In genomic region chr1:224356685-224357625, GRCh38 we compare ENCODE assay signal across 8 cellular contexts. TPM values are rescaled to one million over a fixed set of nuclear protein-coding genes. Genes with fewer than 3 reads are reported as not detected.
DNase-seq lines count a peak whose midpoint lies in the region; ATAC-seq and TF ChIP-seq lines count a peak whose summit lies in the region.

CNIH4 (plus strand) TSS chr1:224356879; CDS start chr1:224356925, 46 bp downstream.

- H3K27me3 ChIP-seq in right cardiac atrium (ENCODE audit: control insufficient read depth, insufficient read depth) (no peaks in the 10 kb centered on the region), uterus (no peaks in the 10 kb centered on the region)

- DNase-seq in NCI-H187 (lab: John Stamatoyannopoulos, UW), result peak; percentile 49 to 77
- peak; percentile 30 to 96 (median 86) for DNase-seq in anterior cingulate cortex (lab: John Stamatoyannopoulos, UW)
- DNase-seq in right cardiac atrium, result peak; percentile 92 to 96 (median 96)
- peak; percentile 87 for DNase-seq in pulmonary artery endothelial cell (ENCODE audit: low read depth, low spot score)
- peak; percentile 84 to 92 for DNase-seq in uterus

- intact Hi-C loops in T-helper 2 cell treated with Interferon-gamma antibody and Interleukin-4, amounts not matched to agents 100 ng/mL and 5 ng/mL, for 36 hours (cut with micrococcal nuclease), result loop anchor here (1.0 to 2.0 kb wide), 6 partner anchors 23 to 364 kb away; partner anchors contain the start of genes DEGS1 and FBXO28
- intact Hi-C loops in right cardiac atrium (cut with DNase I), result no loop called here
- intact Hi-C loops in uterus (cut with DNase I; ENCODE audit: low total_unique reads), result no loop called here

- WGBS in right cardiac atrium, result under 1% methylated on average over 78 of the region's 78 CpGs

- TF ChIP-seq CTCF in uterus (IDR thresholded peaks at IDR 0.05), result peak in 1 of 4 experiments; percentile 6

- no peaks in the 10 kb centered on the region for H3K36me3 ChIP-seq in uterus

- TF ChIP-seq POLR2A in uterus (IDR thresholded peaks at IDR 0.05), result peak; percentile 73 to 81

- ATAC-seq in GM18498 (IDR thresholded peaks at IDR 0.05; ENCODE audit: unreplicated experiment), result peak; percentile 98
- peak; percentile 99 for ATAC-seq in HG02938 (IDR thresholded peaks at IDR 0.05; ENCODE audit: unreplicated experiment)
- peak; percentile 98 to 99 for ATAC-seq in right cardiac atrium

- H3K27ac ChIP-seq in right cardiac atrium (ENCODE audit: low read length), result peak within 1 kb of the TSS; percentile 88
- peak within 1 kb of the TSS; percentile 90 to 94 for H3K27ac ChIP-seq in uterus

- H3K4me1 ChIP-seq in right cardiac atrium (ENCODE audit: control insufficient read depth, insufficient read depth, low read length), result peaks cover 9% of the 10 kb centered on the region
- H3K4me1 ChIP-seq in uterus, result peaks cover 0 to 8% of the 10 kb centered on the region in 2 donors

- H3K4me3 ChIP-seq in right cardiac atrium (ENCODE audit: low read length), result peak within 1 kb of the TSS; percentile 78
- H3K4me3 ChIP-seq in uterus, result peak within 1 kb of the TSS; percentile 69 to 74

- H3K9me3 ChIP-seq in right cardiac atrium (ENCODE audit: control insufficient read depth, low read length), result no peaks in the 10 kb centered on the region
- H3K9me3 ChIP-seq in uterus, result no peaks in the 10 kb centered on the region

RNA-seq across cellular contexts. Expression of gene CNIH4, which starts in this region (rescaled TPM):
- total RNA-seq in T-helper 2 cell treated with Interferon-gamma antibody and Interleukin-4, amounts not matched to agents 100 ng/mL and 5 ng/mL, for 36 hours, result 40.3 and 42.4 TPM in 2 replicates
- total RNA-seq in right cardiac atrium (10 to 100 TPM; 26.8 to 35.3 (median 32.2) TPM), pulmonary artery endothelial cell (110 and 183 TPM in 2 replicates), uterus (10 to 100 TPM; 28.9 to 51.2 (median 42.6) TPM)
- polyA plus RNA-seq in right cardiac atrium, result 45.6 TPM

Comparison
In these comparisons a context has a peak if more than half of its experiments do, and no peak if none do; other contexts are left out.
1. Peak in every context shown above with its lines: DNase-seq, ATAC-seq, H3K4me3 ChIP-seq and H3K27ac ChIP-seq.